20 cellular contexts compared by ENCODE assay signal in the genomic region with DNA sequence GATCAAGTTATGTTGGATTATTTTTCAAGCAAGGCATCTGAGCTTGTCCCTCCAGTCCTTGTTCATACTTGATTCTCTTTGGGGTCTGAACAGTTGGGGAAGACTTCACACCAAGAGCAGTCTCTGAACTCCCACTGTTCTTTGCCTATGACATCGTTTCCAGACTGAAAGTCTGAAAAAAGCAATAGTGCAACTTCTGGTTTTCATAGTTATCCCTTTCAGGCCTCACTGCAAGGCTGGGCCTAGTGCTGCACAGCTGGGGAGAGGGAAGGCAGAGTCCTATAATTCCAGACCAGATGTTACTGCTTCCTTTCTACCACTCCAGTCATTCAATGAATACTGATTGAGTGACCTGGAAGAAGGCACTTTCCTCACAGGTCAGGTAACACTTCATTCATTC.
"Had no signal": no experiment of that assay in that cellular context is flagged by ENCODE, and none has a peak within 500 bp of the region (broad histone marks: within the 10 kb centered on the region; RNA-seq: fewer than 3 reads in every experiment).

No MANE protein-coding gene starts in this region.

- H3K4me1 ChIP-seq: gastrocnemius medialis, right atrium auricular region, sigmoid colon, suprapubic skin, upper lobe of right lung, vagina had no signal

- H3K4me3 Mint-ChIP-seq: naive thymus-derived CD8-positive, alpha-beta T cell; neural crest cell had no signal

- H3K9me3 ChIP-seq: gastrocnemius medialis, heart right ventricle, mucosa of descending colon, right atrium auricular region, sigmoid colon, suprapubic skin, tibial artery, upper lobe of right lung, vagina had no signal

- DNase-seq: effector memory CD4-positive, alpha-beta T cell; gastrocnemius medialis; heart right ventricle; hypothalamus; kidney glomerular epithelial cell; mammary epithelial cell; mucosa of descending colon; naive thymus-derived CD8-positive, alpha-beta T cell; posterior cingulate gyrus; sigmoid colon; stimulated activated CD4-positive, alpha-beta T cell treated with anti-CD3 and anti-CD28 coated beads, Interleukin-12 subunit alpha, Interleukin-12 subunit beta, amount 100 ng/mL, for 4 hours; stimulated activated naive CD4-positive, alpha-beta T cell; tibial artery; upper lobe of right lung had no signal

- H3K27ac ChIP-seq: gastrocnemius medialis, heart right ventricle, right atrium auricular region, sigmoid colon, skin epidermis, suprapubic skin, tibial artery, upper lobe of right lung, vagina had no signal

- H3K9me3 Mint-ChIP-seq: naive thymus-derived CD8-positive, alpha-beta T cell; neural crest cell had no signal

- H3K36me3 ChIP-seq: gastrocnemius medialis, heart right ventricle, right atrium auricular region, sigmoid colon, suprapubic skin, tibial artery, upper lobe of right lung, vagina had no signal

- H3K4me1 Mint-ChIP-seq: neural crest cell had no signal

- H3K27me3 ChIP-seq: right atrium auricular region, sigmoid colon, upper lobe of right lung, vagina had no signal

- ATAC-seq: esophagus mucosa; gastrocnemius medialis; heart right ventricle; mucosa of descending colon; naive thymus-derived CD8-positive, alpha-beta T cell; upper lobe of right lung had no signal

- H3K4me3 ChIP-seq: gastrocnemius medialis, heart right ventricle, mucosa of descending colon, right atrium auricular region, sigmoid colon, skin epidermis, suprapubic skin, tibial artery, upper lobe of right lung, vagina had no signal
